ENCODE assay signal across 27 cellular contexts in the genomic region with DNA sequence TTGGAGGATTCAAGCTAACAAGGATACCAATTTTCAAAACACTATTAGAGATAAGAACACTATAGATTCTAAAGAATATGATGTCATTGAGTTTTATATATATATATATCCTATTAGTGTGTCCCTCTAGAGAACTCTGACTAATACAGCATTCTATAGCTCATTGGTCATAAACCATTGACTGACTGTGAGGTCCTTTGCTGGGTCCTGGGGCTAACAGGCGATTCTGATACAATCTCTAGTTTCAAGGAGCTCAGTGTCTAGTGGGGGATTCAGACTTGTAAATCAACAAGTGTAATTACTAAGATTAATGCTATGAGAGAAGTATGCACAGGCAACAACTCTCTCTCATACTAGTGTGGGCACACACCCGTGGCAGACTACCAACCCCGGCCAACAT.
"Had no signal": no experiment of that assay in that cellular context is flagged by ENCODE, and none has a peak within 500 bp of the region (broad histone marks: within the 10 kb centered on the region; RNA-seq: fewer than 3 reads in every experiment).

No MANE protein-coding gene starts in this region.

- H3K27me3 ChIP-seq: colonic mucosa, esophagus muscularis mucosa, left lung, sigmoid colon, tibial nerve, upper lobe of left lung had no signal

- H3K9ac ChIP-seq: parathyroid adenoma had no signal

- H3K9me3 ChIP-seq: colonic mucosa, esophagus muscularis mucosa, left lung, mucosa of descending colon, sigmoid colon, thoracic aorta, tibial nerve, upper lobe of left lung had no signal

- H3K79me2 ChIP-seq: parathyroid adenoma had no signal

- H3K36me3 Mint-ChIP-seq: natural killer cell treated with Interleukin-12 subunit alpha and Interleukin-12 subunit beta and Interleukin-15 and Interleukin-18, amount 100 ng/mL, for 72 hours had no signal

- H3K9me3 Mint-ChIP-seq: dendritic cell treated with granulocyte-macrophage colony-stimulating factor and Interleukin-4, amounts not matched to agents 40 ng/mL and 50 ng/mL, for 4 days; endodermal cell; natural killer cell treated with Interleukin-12 subunit alpha and Interleukin-12 subunit beta and Interleukin-15 and Interleukin-18, amount 100 ng/mL, for 72 hours; neural crest cell; stimulated activated naive CD8-positive, alpha-beta T cell treated with anti-CD3 and anti-CD28 coated beads, Interleukin-15, Interleukin-2, amounts not matched to agents 100 ng/mL and 50 ng/mL, for 24 hours had no signal

- H3K4me3 Mint-ChIP-seq: dendritic cell treated with granulocyte-macrophage colony-stimulating factor and Interleukin-4, amounts not matched to agents 40 ng/mL and 50 ng/mL, for 4 days; endodermal cell; mesothelial cell of epicardium; natural killer cell treated with Interleukin-12 subunit alpha and Interleukin-12 subunit beta and Interleukin-15 and Interleukin-18, amount 100 ng/mL, for 72 hours; neural crest cell; stimulated activated naive B cell treated with anti-CD40 and anti-IgM and Interleukin-4, amounts not matched to agents 10 μg/mL and 1 μg/mL and 100 μg/mL, for 72 hours; stimulated activated naive CD8-positive, alpha-beta T cell treated with anti-CD3 and anti-CD28 coated beads, Interleukin-15, Interleukin-2, amounts not matched to agents 100 ng/mL and 50 ng/mL, for 24 hours had no signal

- H2AFZ ChIP-seq: parathyroid adenoma had no signal

- H3K4me1 Mint-ChIP-seq: neural crest cell had no signal

- FAIRE-seq: kidney, urothelium cell line had no signal

- ATAC-seq: left lung; mucosa of descending colon; natural killer cell treated with Interleukin-12 subunit alpha and Interleukin-12 subunit beta and Interleukin-15 and Interleukin-18, amount 100 ng/mL, for 72 hours; stimulated activated naive B cell treated with anti-CD40 and anti-IgM and Interleukin-4, amounts not matched to agents 10 μg/mL and 1 μg/mL and 100 μg/mL, for 72 hours had no signal

- DNase-seq: colonic mucosa; effector CD8-positive, alpha-beta T cell; endodermal cell; foreskin melanocyte; kidney; left lung; mesenchymal stem cell; mucosa of descending colon; naive B cell; sigmoid colon; stimulated activated CD4-positive, alpha-beta T cell treated with anti-CD3 and anti-CD28 coated beads, Interleukin-15, amount 100 ng/mL, for 24 hours; stimulated activated CD4-positive, alpha-beta T cell treated with anti-CD3 and anti-CD28 coated beads, Interleukin-2, amount 100 ng/mL, for 48 hours; stimulated activated naive B cell treated with anti-CD40 and anti-IgM and Interleukin-4, amounts not matched to agents 10 μg/mL and 1 μg/mL and 100 μg/mL, for 72 hours; upper lobe of left lung had no signal

- H3K36me3 ChIP-seq: colonic mucosa, esophagus muscularis mucosa, left lung, sigmoid colon, thoracic aorta, tibial nerve, upper lobe of left lung had no signal

- H3K27ac ChIP-seq: colonic mucosa, epithelial cell of prostate, esophagus muscularis mucosa, left lung, parathyroid adenoma, sigmoid colon, skin epidermis, thoracic aorta, tibial nerve, upper lobe of left lung had no signal

- H3K27ac Mint-ChIP-seq: dendritic cell treated with granulocyte-macrophage colony-stimulating factor and Interleukin-4, amounts not matched to agents 40 ng/mL and 50 ng/mL, for 4 days; endodermal cell; mesothelial cell of epicardium; natural killer cell treated with Interleukin-12 subunit alpha and Interleukin-12 subunit beta and Interleukin-15 and Interleukin-18, amount 100 ng/mL, for 72 hours; progenitor cell of endocrine pancreas; stimulated activated naive B cell treated with anti-CD40 and anti-IgM and Interleukin-4, amounts not matched to agents 10 μg/mL and 1 μg/mL and 100 μg/mL, for 72 hours; stimulated activated naive CD8-positive, alpha-beta T cell treated with anti-CD3 and anti-CD28 coated beads, Interleukin-15, Interleukin-2, amounts not matched to agents 100 ng/mL and 50 ng/mL, for 24 hours had no signal

- H3K4me3 ChIP-seq: colonic mucosa, esophagus muscularis mucosa, left lung, mucosa of descending colon, sigmoid colon, skin epidermis, thoracic aorta, tibial nerve, upper lobe of left lung had no signal

- H3K27me3 Mint-ChIP-seq: dendritic cell treated with granulocyte-macrophage colony-stimulating factor and Interleukin-4, amounts not matched to agents 40 ng/mL and 50 ng/mL, for 4 days; naive B cell; natural killer cell treated with Interleukin-12 subunit alpha and Interleukin-12 subunit beta and Interleukin-15 and Interleukin-18, amount 100 ng/mL, for 72 hours; stimulated activated naive B cell treated with anti-CD40 and anti-IgM and Interleukin-4, amounts not matched to agents 10 μg/mL and 1 μg/mL and 100 μg/mL, for 72 hours; stimulated activated naive CD8-positive, alpha-beta T cell treated with anti-CD3 and anti-CD28 coated beads, Interleukin-15, Interleukin-2, amounts not matched to agents 100 ng/mL and 50 ng/mL, for 24 hours had no signal

- H3K4me1 ChIP-seq: colonic mucosa, left lung, parathyroid adenoma, sigmoid colon, tibial nerve, upper lobe of left lung had no signal
